In genomic region chr19:6383188-6383587, GRCh38 we compare ENCODE assay signal across 16 cellular contexts. TPM values are rescaled to one million over a fixed set of nuclear protein-coding genes. Genes with fewer than 3 reads are reported as not detected.
A peak's percentile ranks its signal among the peaks of the same experiment; 100 is the strongest.
DNase-seq lines count a peak whose midpoint lies in the region; ATAC-seq and TF ChIP-seq lines count a peak whose summit lies in the region.
"Had no signal": no experiment of that assay in that cellular context is flagged by ENCODE, and none has a peak within 500 bp of the region (broad histone marks: within the 10 kb centered on the region; RNA-seq: fewer than 3 reads in every experiment).

No MANE protein-coding gene starts in this region.

- H3K36me3 ChIP-seq in IMR-90 (ENCODE audit: control insufficient read depth, insufficient read depth, low read length) (peaks cover 70% of the 10 kb centered on the region), endodermal cell (ENCODE audit: control insufficient read depth, insufficient read depth, low read length) (peaks cover 82% of the 10 kb centered on the region)

- peak overlapping the region; percentile 16 for H2AK9ac ChIP-seq in IMR-90 (replicated peaks; ENCODE audit: low read depth, low read length, poor library complexity)

- no peak overlapping the region for H2BK120ac ChIP-seq in IMR-90 (ENCODE audit: low read depth, low read length)

- TF ChIP-seq RAD21 in IMR-90 (IDR thresholded peaks at IDR 0.05; ENCODE audit: low read length): no peak

- in situ Hi-C loops in IMR-90 (cut with MboI; ENCODE audit: low sequenced_read_pairs): no loop called here

- H2BK5ac ChIP-seq in IMR-90 (ENCODE audit: low read depth, low read length, poor library complexity, severe bottlenecking): no peak overlapping the region

- CTCF ChIA-PET in activated naive CD4-positive, alpha-beta T cell treated with anti-CD3 and anti-CD28 coated beads for 36 hours (lab: Charles Lee): no interaction called here
- CTCF ChIA-PET in IMR-90 (lab: Yijun Ruan, JAX): no interaction called here

- BruUV-seq in IMR-90 (replicated peaks; lab: Mats Ljungman, UMichigan): no TSS peak

- H3K9ac ChIP-seq in IMR-90 (ENCODE audit: low read depth, low read length): no peak overlapping the region
- no peak overlapping the region for H3K9ac ChIP-seq in endodermal cell (ENCODE audit: extremely low read depth, low read length, poor library complexity, severe bottlenecking)
- H3K9ac ChIP-seq: GM23248 had no signal

- no peaks in the 10 kb centered on the region for H3K27me3 Mint-ChIP-seq in activated naive CD4-positive, alpha-beta T cell treated with anti-CD3 and anti-CD28 coated beads, Interleukin-2, amount 50 U/mL, for 24 hours
- H3K27me3 Mint-ChIP-seq in activated naive CD4-positive, alpha-beta T cell treated with anti-CD3 and anti-CD28 coated beads for 36 hours (ENCODE audit: low read depth): no peaks in the 10 kb centered on the region
- H3K27me3 Mint-ChIP-seq in central memory CD8-positive, alpha-beta T cell: no peaks in the 10 kb centered on the region
- no peaks in the 10 kb centered on the region for H3K27me3 Mint-ChIP-seq in stimulated activated naive B cell treated with anti-CD40 and anti-IgM and Interleukin-4, amounts not matched to agents 10 μg/mL and 1 μg/mL and 100 μg/mL, for 72 hours
- no peaks in the 10 kb centered on the region for H3K27me3 Mint-ChIP-seq in endodermal cell (ENCODE audit: insufficient read depth)
- H3K27me3 Mint-ChIP-seq: IgD-negative memory B cell had no signal

- intact Hi-C loops in activated naive CD4-positive, alpha-beta T cell treated with anti-CD3 and anti-CD28 coated beads for 36 hours (cut with micrococcal nuclease): no loop called here
- intact Hi-C loops in IMR-90 (cut with micrococcal nuclease): no loop called here

- no peak overlapping the region for H2AK5ac ChIP-seq in IMR-90 (ENCODE audit: low read depth, low read length)

- no peak for TF ChIP-seq CTCF in IMR-90 (conservative IDR thresholded peaks at IDR 0.05; ENCODE audit: low read depth, low read length)
- TF ChIP-seq CTCF in endodermal cell (conservative IDR thresholded peaks at IDR 0.05): no peak

- no peak overlapping the region for H3K27ac ChIP-seq in IMR-90 (ENCODE audit: insufficient read depth, low read length)
- no peak overlapping the region for H3K27ac ChIP-seq in endodermal cell (ENCODE audit: low read depth, low read length)
- H3K27ac ChIP-seq: 22Rv1, GM23248 had no signal

- no peak for DNase-seq in activated naive CD4-positive, alpha-beta T cell treated with anti-CD3 and anti-CD28 coated beads for 36 hours
- DNase-seq in IMR-90 (no peak), endodermal cell (no peak), NCI-H187 treated with DMSO at 0.1 percent for 48 hours (lab: John Stamatoyannopoulos, UW) (no peak), occipital lobe (lab: John Stamatoyannopoulos, UW) (no peak)
- no peak for DNase-seq in central memory CD8-positive, alpha-beta T cell (ENCODE audit: low spot score in 2 of 2)
- DNase-seq in stimulated activated naive B cell treated with anti-CD40 and anti-IgM and Interleukin-4, amounts not matched to agents 10 μg/mL and 1 μg/mL and 100 μg/mL, for 72 hours: no peak
- DNase-seq: CD8-positive, alpha-beta T cell; COR-L47; DMS53; GF-D8; GM23248 had no signal

- POLR2A ChIA-PET in IMR-90 (lab: Charles Lee; ENCODE audit: unreplicated experiment): no interaction called here

- H3K4me3 ChIP-seq in IMR-90 (ENCODE audit: insufficient read depth, low read depth, low read length): no peak overlapping the region
- no peak overlapping the region for H3K4me3 ChIP-seq in endodermal cell (ENCODE audit: low read length)
- H3K4me3 ChIP-seq: GM23248 had no signal

- WGBS in IMR-90 (ENCODE audit: extremely low coverage in 2 of 2, insufficient read length in 1 of 2), 2 experiments: 92% methylated on average over 14 of the region's 19 CpGs; no CpG with 5 or more reads in 1 of the 2 experiments
- 95 to 98% methylated on average over 12 to 19 of the region's 19 CpGs for WGBS in endodermal cell (ENCODE audit: insufficient coverage in 1 of 2, insufficient read length in 1 of 2), 2 experiments

- H3K4me1 Mint-ChIP-seq in activated naive CD4-positive, alpha-beta T cell treated with anti-CD3 and anti-CD28 coated beads, Interleukin-2, amount 50 U/mL, for 24 hours: peaks cover under 1% of the 10 kb centered on the region
- H3K4me1 Mint-ChIP-seq in activated naive CD4-positive, alpha-beta T cell treated with anti-CD3 and anti-CD28 coated beads for 36 hours (ENCODE audit: low read depth): no peaks in the 10 kb centered on the region
- no peaks in the 10 kb centered on the region for H3K4me1 Mint-ChIP-seq in central memory CD8-positive, alpha-beta T cell
- H3K4me1 Mint-ChIP-seq in stimulated activated naive B cell treated with anti-CD40 and anti-IgM and Interleukin-4, amounts not matched to agents 10 μg/mL and 1 μg/mL and 100 μg/mL, for 72 hours: peaks cover 2 to 3% of the 10 kb centered on the region in 2 donors
- no peaks in the 10 kb centered on the region for H3K4me1 Mint-ChIP-seq in endodermal cell
- H3K4me1 Mint-ChIP-seq: CD14-positive monocyte, IgD-negative memory B cell had no signal

- no peak overlapping the region for H3K4ac ChIP-seq in IMR-90 (ENCODE audit: low read depth, low read length)

- H2BK20ac ChIP-seq in IMR-90 (ENCODE audit: low read depth, low read length): no peak overlapping the region

- H3K9me1 ChIP-seq in IMR-90 (ENCODE audit: insufficient read depth, low read length): no peaks in the 10 kb centered on the region

- no peak overlapping the region for H4K5ac ChIP-seq in IMR-90 (ENCODE audit: low read depth, low read length)

- no peak overlapping the region for H3K18ac ChIP-seq in IMR-90 (ENCODE audit: low read depth, low read length)

- peaks cover 7% of the 10 kb centered on the region; the same call in 1 of the 2 replicates for H3K9me3 ChIP-seq in IMR-90 (ENCODE audit: control insufficient read depth, insufficient read depth, low read length)
- peaks cover 11% of the 10 kb centered on the region for H3K9me3 ChIP-seq in endodermal cell (ENCODE audit: control insufficient read depth, low read length)

- no peak overlapping the region for H3K4me3 Mint-ChIP-seq in activated naive CD4-positive, alpha-beta T cell treated with anti-CD3 and anti-CD28 coated beads, Interleukin-2, amount 50 U/mL, for 24 hours
- H3K4me3 Mint-ChIP-seq in activated naive CD4-positive, alpha-beta T cell treated with anti-CD3 and anti-CD28 coated beads for 36 hours: no peak overlapping the region
- H3K4me3 Mint-ChIP-seq in central memory CD8-positive, alpha-beta T cell: no peak overlapping the region
- no peak overlapping the region for H3K4me3 Mint-ChIP-seq in stimulated activated naive B cell treated with anti-CD40 and anti-IgM and Interleukin-4, amounts not matched to agents 10 μg/mL and 1 μg/mL and 100 μg/mL, for 72 hours
- no peak overlapping the region for H3K4me3 Mint-ChIP-seq in endodermal cell
- H3K4me3 Mint-ChIP-seq: CD14-positive monocyte; CD8-positive, alpha-beta T cell; IgD-negative memory B cell had no signal

- H3K56ac ChIP-seq in IMR-90 (ENCODE audit: extremely low read depth, insufficient read depth, low read length): no peak overlapping the region

- H3K4me1 ChIP-seq in IMR-90 (ENCODE audit: control insufficient read depth, insufficient read depth, low read length): peaks cover 2% of the 10 kb centered on the region; the same call in 1 of the 2 replicates
- H3K4me1 ChIP-seq in endodermal cell (ENCODE audit: control insufficient read depth, insufficient read depth, low read length): peaks cover 4% of the 10 kb centered on the region

- no peak overlapping the region for H2AFZ ChIP-seq in IMR-90 (replicated peaks; ENCODE audit: low read length, poor library complexity)
- H2AFZ ChIP-seq: GM23248 had no signal

- TF ChIP-seq POLR2A in IMR-90 (IDR thresholded peaks at IDR 0.05; ENCODE audit: low read depth, low read length): no peak

- H3K14ac ChIP-seq in IMR-90 (replicated peaks; ENCODE audit: low read depth, low read length): no peak overlapping the region

- no peaks in the 10 kb centered on the region for H4K20me1 ChIP-seq in IMR-90 (ENCODE audit: insufficient read depth, low read length)

- H4K91ac ChIP-seq in IMR-90 (ENCODE audit: insufficient read depth, low read depth, low read length): no peak overlapping the region

- H4K8ac ChIP-seq in IMR-90 (ENCODE audit: low read depth in 2 of 2, low read length in 2 of 2): no peak overlapping the region

- H3K79me1 ChIP-seq in IMR-90 (ENCODE audit: low read depth in 1 of 2, low read length in 2 of 2): peaks cover 0 to 3% of the 10 kb centered on the region in 2 experiments; a peak in 2 of 4 replicates

- H3K4me2 ChIP-seq in IMR-90 (ENCODE audit: low read depth, low read length): no peak overlapping the region

- H3K27ac Mint-ChIP-seq in activated naive CD4-positive, alpha-beta T cell treated with anti-CD3 and anti-CD28 coated beads, Interleukin-2, amount 50 U/mL, for 24 hours: peak overlapping the region; percentile 41
- no peak overlapping the region for H3K27ac Mint-ChIP-seq in activated naive CD4-positive, alpha-beta T cell treated with anti-CD3 and anti-CD28 coated beads for 36 hours
- H3K27ac Mint-ChIP-seq in central memory CD8-positive, alpha-beta T cell (ENCODE audit: low read depth): peak overlapping the region; percentile 67
- peak overlapping the region; percentile 4 for H3K27ac Mint-ChIP-seq in stimulated activated naive B cell treated with anti-CD40 and anti-IgM and Interleukin-4, amounts not matched to agents 10 μg/mL and 1 μg/mL and 100 μg/mL, for 72 hours
- no peak overlapping the region for H3K27ac Mint-ChIP-seq in endodermal cell
- H3K27ac Mint-ChIP-seq: CD8-positive, alpha-beta T cell; IgD-negative memory B cell had no signal

- H3K27me3 ChIP-seq in IMR-90 (ENCODE audit: control insufficient read depth, insufficient read depth, low read length): no peaks in the 10 kb centered on the region
- H3K27me3 ChIP-seq in endodermal cell (ENCODE audit: control insufficient read depth, insufficient read depth, low read length, poor library complexity, severe bottlenecking): no peaks in the 10 kb centered on the region

- no peak overlapping the region for H3K23ac ChIP-seq in IMR-90 (ENCODE audit: low read depth, low read length)

- H3K36me3 Mint-ChIP-seq in activated naive CD4-positive, alpha-beta T cell treated with anti-CD3 and anti-CD28 coated beads, Interleukin-2, amount 50 U/mL, for 24 hours: peaks cover 13% of the 10 kb centered on the region
- H3K36me3 Mint-ChIP-seq in activated naive CD4-positive, alpha-beta T cell treated with anti-CD3 and anti-CD28 coated beads for 36 hours (ENCODE audit: low read depth): peaks cover 41% of the 10 kb centered on the region
- H3K36me3 Mint-ChIP-seq in central memory CD8-positive, alpha-beta T cell (ENCODE audit: insufficient read depth): peaks cover 65% of the 10 kb centered on the region
- peaks cover 63 to 70% of the 10 kb centered on the region in 2 donors for H3K36me3 Mint-ChIP-seq in stimulated activated naive B cell treated with anti-CD40 and anti-IgM and Interleukin-4, amounts not matched to agents 10 μg/mL and 1 μg/mL and 100 μg/mL, for 72 hours
- H3K36me3 Mint-ChIP-seq in endodermal cell (ENCODE audit: low read depth): peaks cover 81% of the 10 kb centered on the region

- dilution Hi-C loops in IMR-90 (cut with HindIII; ENCODE audit: low sequenced_read_pairs, unreplicated experiment): no loop called here

- no peaks in the 10 kb centered on the region for H3K9me3 Mint-ChIP-seq in activated naive CD4-positive, alpha-beta T cell treated with anti-CD3 and anti-CD28 coated beads, Interleukin-2, amount 50 U/mL, for 24 hours
- H3K9me3 Mint-ChIP-seq in activated naive CD4-positive, alpha-beta T cell treated with anti-CD3 and anti-CD28 coated beads for 36 hours: no peaks in the 10 kb centered on the region
- H3K9me3 Mint-ChIP-seq in central memory CD8-positive, alpha-beta T cell: no peaks in the 10 kb centered on the region
- H3K9me3 Mint-ChIP-seq in stimulated activated naive B cell treated with anti-CD40 and anti-IgM and Interleukin-4, amounts not matched to agents 10 μg/mL and 1 μg/mL and 100 μg/mL, for 72 hours: peaks cover 5 to 10% of the 10 kb centered on the region in 2 donors
- peaks cover 13% of the 10 kb centered on the region for H3K9me3 Mint-ChIP-seq in endodermal cell
- H3K9me3 Mint-ChIP-seq: CD8-positive, alpha-beta T cell; IgD-negative memory B cell had no signal

- H2BK15ac ChIP-seq in IMR-90 (ENCODE audit: low read depth, low read length): no peak overlapping the region

- ATAC-seq in IMR-90 (ENCODE audit: low read depth): no peak
- ATAC-seq in central memory CD8-positive, alpha-beta T cell (replicated peaks; ENCODE audit: extremely low read depth, poor library complexity, severe bottlenecking): no peak
- ATAC-seq in stimulated activated naive B cell treated with anti-CD40 and anti-IgM and Interleukin-4, amounts not matched to agents 10 μg/mL and 1 μg/mL and 100 μg/mL, for 72 hours (replicated peaks): no peak
- ATAC-seq: CD8-positive, alpha-beta T cell had no signal

RNA-seq across cellular contexts. Expression of gene PSPN, which starts 7.5 kb away (rescaled TPM):
- total RNA-seq in activated naive CD4-positive, alpha-beta T cell treated with anti-CD3 and anti-CD28 coated beads for 36 hours: 1 to 10 TPM; 1.9 to 2.5 TPM
- total RNA-seq in IMR-90 (2012; rRNA removed) (0.54 and 0.56 TPM in 2 replicates), endodermal cell (1 to 10 TPM; 1.9 to 2.7 TPM), occipital lobe (3.6 TPM)
- 0.34 and 0.37 TPM in 2 replicates for polyA plus RNA-seq in IMR-90 (2012; rRNA removed)
- polyA plus RNA-seq in IMR-90 (2012; cell fraction: cytosol; rRNA removed): 0.24 and 0.30 TPM in 2 replicates
- 0.46 and 0.65 TPM in 2 replicates for polyA plus RNA-seq in IMR-90 (2012; cell fraction: nucleus; rRNA removed; ENCODE audit: low replicate concordance)
- polyA plus RNA-seq in endodermal cell (2013, experiment 1 of 2): 1.3 TPM
- 1.3 TPM for polyA plus RNA-seq in endodermal cell (2013, experiment 2 of 2)

RNA-seq across cellular contexts. Expression of gene GTF2F1, which starts 9.8 kb away (rescaled TPM):
- 10 to 100 TPM; 53.5 to 63.0 TPM for total RNA-seq in activated naive CD4-positive, alpha-beta T cell treated with anti-CD3 and anti-CD28 coated beads for 36 hours
- 43.7 and 53.0 TPM in 2 replicates for total RNA-seq in IMR-90 (2012; rRNA removed)
- 50.4 and 51.4 TPM in 2 replicates for polyA plus RNA-seq in IMR-90 (2012; rRNA removed)
- polyA plus RNA-seq in IMR-90 (2012; cell fraction: cytosol; rRNA removed): 29.9 and 54.5 TPM in 2 replicates
- polyA plus RNA-seq in IMR-90 (2012; cell fraction: nucleus; rRNA removed; ENCODE audit: low replicate concordance): 58.8 and 59.3 TPM in 2 replicates
- 10 to 100 TPM; 59.2 to 66.4 TPM for total RNA-seq in endodermal cell
- polyA plus RNA-seq in endodermal cell (2013, experiment 1 of 2): 57.4 TPM
- polyA plus RNA-seq in endodermal cell (2013, experiment 2 of 2): 47.4 TPM
- total RNA-seq in occipital lobe: 36.0 TPM

RNA-seq across cellular contexts. Expression of gene ALKBH7, which starts 10.6 kb away (rescaled TPM):
- total RNA-seq in activated naive CD4-positive, alpha-beta T cell treated with anti-CD3 and anti-CD28 coated beads for 36 hours: 10 to 100 TPM; 39.5 to 42.4 TPM
- total RNA-seq in IMR-90 (2012; rRNA removed) (9.3 and 10.3 TPM in 2 replicates), endodermal cell (10 to 100 TPM; 80.0 to 98.3 TPM), occipital lobe (21.2 TPM)
- polyA plus RNA-seq in IMR-90 (2012; rRNA removed): 22.5 and 33.0 TPM in 2 replicates
- 22.7 and 47.7 TPM in 2 replicates for polyA plus RNA-seq in IMR-90 (2012; cell fraction: cytosol; rRNA removed)
- 17.6 and 30.9 TPM in 2 replicates for polyA plus RNA-seq in IMR-90 (2012; cell fraction: nucleus; rRNA removed; ENCODE audit: low replicate concordance)
- polyA plus RNA-seq in endodermal cell (2013, experiment 1 of 2): 74.4 TPM
- polyA plus RNA-seq in endodermal cell (2013, experiment 2 of 2): 64.3 TPM

RNA-seq across cellular contexts. Expression of gene CLPP, which starts 21.9 kb away (rescaled TPM):
- total RNA-seq in activated naive CD4-positive, alpha-beta T cell treated with anti-CD3 and anti-CD28 coated beads for 36 hours: 100 to 1,000 TPM; 176 to 180 TPM
- total RNA-seq in IMR-90 (2012; rRNA removed) (42.3 and 48.0 TPM in 2 replicates), endodermal cell (10 to 100 TPM; 79.8 to 87.7 TPM), occipital lobe (28.2 TPM)
- 103 and 130 TPM in 2 replicates for polyA plus RNA-seq in IMR-90 (2012; rRNA removed)
- polyA plus RNA-seq in IMR-90 (2012; cell fraction: cytosol; rRNA removed): 114 and 248 TPM in 2 replicates
- polyA plus RNA-seq in IMR-90 (2012; cell fraction: nucleus; rRNA removed; ENCODE audit: low replicate concordance): 61.3 and 140 TPM in 2 replicates
- polyA plus RNA-seq in endodermal cell (2013, experiment 1 of 2): 75.9 TPM
- 69.0 TPM for polyA plus RNA-seq in endodermal cell (2013, experiment 2 of 2)

RNA-seq across cellular contexts. Expression of gene KHSRP, which starts 41.4 kb away (rescaled TPM):
- 100 to 1,000 TPM; 290 to 296 TPM for total RNA-seq in activated naive CD4-positive, alpha-beta T cell treated with anti-CD3 and anti-CD28 coated beads for 36 hours
- total RNA-seq in IMR-90 (2012; rRNA removed) (31.9 and 34.4 TPM in 2 replicates), endodermal cell (100 to 1,000 TPM; 454 to 476 TPM), occipital lobe (73.6 TPM)
- polyA plus RNA-seq in IMR-90 (2012; rRNA removed): 93.7 and 103 TPM in 2 replicates
- 57.2 and 108 TPM in 2 replicates for polyA plus RNA-seq in IMR-90 (2012; cell fraction: cytosol; rRNA removed)
- 89.4 and 124 TPM in 2 replicates for polyA plus RNA-seq in IMR-90 (2012; cell fraction: nucleus; rRNA removed; ENCODE audit: low replicate concordance)
- 418 TPM for polyA plus RNA-seq in endodermal cell (2013, experiment 1 of 2)
- polyA plus RNA-seq in endodermal cell (2013, experiment 2 of 2): 377 TPM

Comparison
In these comparisons a context has a peak if more than half of its experiments do, and no peak if none do; other contexts are left out.
1. H3K27ac Mint-ChIP-seq: peak in activated naive CD4-positive, alpha-beta T cell treated with anti-CD3 and anti-CD28 coated beads, Interleukin-2, amount 50 U/mL, for 24 hours (single experiment), central memory CD8-positive, alpha-beta T cell (single experiment) and stimulated activated naive B cell treated with anti-CD40 and anti-IgM and Interleukin-4, amounts not matched to agents 10 μg/mL and 1 μg/mL and 100 μg/mL, for 72 hours (single experiment); none in activated naive CD4-positive, alpha-beta T cell treated with anti-CD3 and anti-CD28 coated beads for 36 hours (single experiment) and endodermal cell (single experiment).